8 cellular contexts compared by ENCODE assay signal in the genomic region with DNA sequence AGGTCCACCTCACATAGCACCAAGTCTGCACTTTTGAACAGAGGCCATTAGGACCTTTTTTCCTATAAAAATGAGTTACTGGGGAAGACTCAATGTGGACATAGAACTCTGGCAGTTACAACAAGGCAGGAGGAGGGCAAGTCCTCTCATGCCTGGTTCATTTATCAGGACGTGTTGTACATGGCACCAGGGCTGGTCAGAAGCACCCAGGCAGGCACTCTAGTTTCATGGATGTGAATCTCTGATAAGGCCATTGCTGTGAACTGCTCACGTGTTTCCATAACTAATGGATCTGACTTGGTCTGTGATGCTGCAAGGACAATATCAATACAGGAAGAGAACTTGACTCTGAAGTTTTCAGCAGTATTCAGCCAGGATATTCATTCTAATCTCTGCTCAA. TPM values are rescaled to one million over a fixed set of nuclear protein-coding genes. Genes with fewer than 3 reads are reported as not detected.
DNase-seq lines count a peak whose midpoint lies in the region; ATAC-seq, FAIRE-seq and TF ChIP-seq lines count a peak whose summit lies in the region.

No MANE protein-coding gene starts in this region.

- CTCF ChIA-PET in activated CD8-positive, alpha-beta T cell treated with anti-CD3 and anti-CD28 coated beads for 36 hours (lab: Charles Lee) = interaction anchor here (1.1 to 1.5 kb wide), 3 partner anchors 27 to 222 kb away, joined by 3 to 5 read pairs (median 4); no protein-coding TSS in a partner anchor

- H3K27ac ChIP-seq in heart right ventricle (peak overlapping the region; percentile 77 to 99 (median 90)), keratinocyte (ENCODE audit: control insufficient read depth, insufficient read depth, low read length) (peak overlapping the region; percentile 84)

- no peak overlapping the region for H3K9ac ChIP-seq in keratinocyte (ENCODE audit: control insufficient read depth, extremely low read depth, insufficient read depth, low read length)

- no peaks in the 10 kb centered on the region for H3K9me3 ChIP-seq in heart right ventricle
- H3K9me3 ChIP-seq in keratinocyte (ENCODE audit: control insufficient read depth, low read depth, low read length) = no peaks in the 10 kb centered on the region

- 32 to 47% methylated on average over 2 of the region's 2 CpGs for WGBS in heart right ventricle, 2 donors

- no peak overlapping the region for H2AFZ ChIP-seq in keratinocyte (ENCODE audit: control insufficient read depth, low read length)

- H3K27me3 ChIP-seq in heart right ventricle (no peaks in the 10 kb centered on the region), keratinocyte (ENCODE audit: control insufficient read depth, extremely low read depth, insufficient read depth, low read length) (no peaks in the 10 kb centered on the region)

- POLR2A ChIA-PET in activated CD8-positive, alpha-beta T cell treated with anti-CD3 and anti-CD28 coated beads for 36 hours (lab: Charles Lee) = interaction anchor here (1.8 kb wide), 1 partner anchor 11 kb away, joined by 7 read pairs; no protein-coding TSS in a partner anchor

- H3K36me3 Mint-ChIP-seq in activated CD8-positive, alpha-beta T cell treated with anti-CD3 and anti-CD28 coated beads for 36 hours (ENCODE audit: low read depth) = peaks cover 41% of the 10 kb centered on the region
- peaks cover 47% of the 10 kb centered on the region for H3K36me3 Mint-ChIP-seq in type B pancreatic cell

- peaks cover 6% of the 10 kb centered on the region for H3K9me1 ChIP-seq in keratinocyte (ENCODE audit: control insufficient read depth, extremely low read depth, insufficient read depth, low read length)

- H3K4me3 Mint-ChIP-seq in activated CD8-positive, alpha-beta T cell treated with anti-CD3 and anti-CD28 coated beads for 36 hours = peak overlapping the region; percentile 55
- H3K4me3 Mint-ChIP-seq in type B pancreatic cell = peak overlapping the region; percentile 40

- dilution Hi-C loops in keratinocyte (cut with MboI; ENCODE audit: extremely low pct_ligation_motif_present, low sequenced_read_pairs) = no loop called here

- no peaks in the 10 kb centered on the region for H3K27me3 Mint-ChIP-seq in activated CD8-positive, alpha-beta T cell treated with anti-CD3 and anti-CD28 coated beads for 36 hours
- H3K27me3 Mint-ChIP-seq in type B pancreatic cell = no peaks in the 10 kb centered on the region

- peak; percentile 83 for FAIRE-seq in keratinocyte (lab: Jason Lieb, UNC)

- H3K9me3 Mint-ChIP-seq in activated CD8-positive, alpha-beta T cell treated with anti-CD3 and anti-CD28 coated beads for 36 hours = no peaks in the 10 kb centered on the region
- H3K9me3 Mint-ChIP-seq in type B pancreatic cell = no peaks in the 10 kb centered on the region

- H3K79me2 ChIP-seq in keratinocyte (ENCODE audit: control insufficient read depth, insufficient read depth, low read length) = peaks cover 91% of the 10 kb centered on the region

- H3K4me1 Mint-ChIP-seq in activated CD8-positive, alpha-beta T cell treated with anti-CD3 and anti-CD28 coated beads for 36 hours (ENCODE audit: low read depth) = peaks cover 91% of the 10 kb centered on the region
- H3K4me1 Mint-ChIP-seq in type B pancreatic cell (ENCODE audit: unreplicated experiment) = peaks cover 57% of the 10 kb centered on the region

- H3K4me1 ChIP-seq in heart right ventricle (peaks cover 47 to 100% (median 98%) of the 10 kb centered on the region in 9 donors), keratinocyte (ENCODE audit: control insufficient read depth, extremely low read depth, insufficient read depth, low read length) (peaks cover 63% of the 10 kb centered on the region)

- intact Hi-C loops in heart right ventricle (cut with DNase I) (loop anchor here in 2 of 10 donors (1.0 to 10.0 kb wide), 3 partner anchors 15 to 241 kb away; partner anchors contain the start of gene CDC42EP3 (in 2 of the 2)), left ventricle myocardium superior (cut with micrococcal nuclease) (no loop called here)
- intact Hi-C loops in activated CD8-positive, alpha-beta T cell treated with anti-CD3 and anti-CD28 coated beads for 36 hours (cut with micrococcal nuclease) = no loop called here

- peak overlapping the region in 1 of 10 donors; percentile 8 for H3K4me3 ChIP-seq in heart right ventricle
- H3K4me3 ChIP-seq in keratinocyte (ENCODE audit: control insufficient read depth in 2 of 3, extremely low read depth in 1 of 3, insufficient read depth in 2 of 3, low read depth in 1 of 3, low read length in 3 of 3) = peak overlapping the region in 2 of 3 experiments; percentile 12 to 14

- TF ChIP-seq CTCF in heart right ventricle (IDR thresholded peaks at IDR 0.05) (no peak), keratinocyte (optimal IDR thresholded peaks at IDR 0.05 in 1 of 3, IDR thresholded peaks at IDR 0.05 in 1 of 3, conservative IDR thresholded peaks at IDR 0.05 in 1 of 3; ENCODE audit: extremely low read depth in 1 of 3, insufficient read depth in 2 of 3, low read length in 3 of 3) (no peak), type B pancreatic cell (conservative IDR thresholded peaks at IDR 0.05) (no peak)
- TF ChIP-seq CTCF in activated CD8-positive, alpha-beta T cell treated with anti-CD3 and anti-CD28 coated beads for 36 hours (IDR thresholded peaks at IDR 0.05) = no peak

- H3K27ac Mint-ChIP-seq in activated CD8-positive, alpha-beta T cell treated with anti-CD3 and anti-CD28 coated beads for 36 hours = peak overlapping the region; percentile 86
- peak overlapping the region; percentile 79 for H3K27ac Mint-ChIP-seq in type B pancreatic cell

- peaks cover 3% of the 10 kb centered on the region for H4K20me1 ChIP-seq in keratinocyte (ENCODE audit: control insufficient read depth, extremely low read depth, insufficient read depth, low read length)

- DNase-seq in heart right ventricle = no peak
- DNase-seq in left ventricle myocardium superior = no peak
- no peak for DNase-seq in activated CD8-positive, alpha-beta T cell treated with anti-CD3 and anti-CD28 coated beads for 36 hours
- DNase-seq in keratinocyte (ENCODE audit: low read depth, low spot score) = no peak
- DNase-seq in type B pancreatic cell (ENCODE audit: extremely low spot score, unreplicated experiment) = no peak
- no peak for DNase-seq in nucleus accumbens (lab: John Stamatoyannopoulos, UW)
- DNase-seq in AG20443 (ENCODE audit: low spot score) = no peak
- DNase-seq in GM19240 (ENCODE audit: insufficient read length, low spot score) = no peak

- H3K36me3 ChIP-seq in heart right ventricle (peaks cover 0 to 11% (median 0%) of the 10 kb centered on the region in 9 donors), keratinocyte (ENCODE audit: control insufficient read depth in 2 of 2, extremely low read depth in 1 of 2, insufficient read depth in 2 of 2, low read length in 2 of 2) (peaks cover under 1 to 12% of the 10 kb centered on the region in 2 experiments)

- ATAC-seq in heart right ventricle (no peak), left ventricle myocardium superior (no peak)
- ATAC-seq in activated CD8-positive, alpha-beta T cell treated with anti-CD3 and anti-CD28 coated beads for 36 hours = no peak

- peak overlapping the region; percentile 74 for H3K4me2 ChIP-seq in keratinocyte (ENCODE audit: control insufficient read depth, extremely low read depth, insufficient read depth, low read depth, low read length)

RNA-seq across cellular contexts. Expression of gene CDC42EP3, which starts 16.0 kb away (rescaled TPM):
- total RNA-seq in heart right ventricle (100 to 1,000 TPM in 6 of 10 donors, 10 to 100 TPM in 4; 67.3 to 188 (median 143) TPM), left ventricle myocardium superior (89.5 TPM), type B pancreatic cell (ENCODE audit: low replicate concordance) (43.7 and 65.4 TPM in 2 replicates)
- polyA plus RNA-seq in heart right ventricle (10 to 100 TPM; 28.4 to 32.9 TPM), keratinocyte (24.1 to 50.7 TPM (median 34.6 TPM) in 3 replicates)
- 10 to 100 TPM; 18.8 to 22.6 TPM for total RNA-seq in activated CD8-positive, alpha-beta T cell treated with anti-CD3 and anti-CD28 coated beads for 36 hours
- 4.3 TPM for polyA plus RNA-seq in keratinocyte (2011; ENCODE audit: low read depth)
- 39.4 and 54.8 TPM in 2 replicates for polyA plus RNA-seq in keratinocyte (2011; cell fraction: cytosol; rRNA removed)
- polyA plus RNA-seq in keratinocyte (2011; cell fraction: nucleus; rRNA removed) = 45.1 and 47.2 TPM in 2 replicates
- 16.4 and 22.4 TPM in 2 replicates for polyA plus RNA-seq in keratinocyte (2012; ENCODE audit: low replicate concordance)
- polyA minus RNA-seq in keratinocyte = 32.5 to 52.2 TPM (median 33.1 TPM) in 3 replicates
- 24.0 TPM for polyA minus RNA-seq in keratinocyte (2011; cell fraction: cytosol; rRNA and poly(A)+ RNA removed)
- 17.2 and 39.7 TPM in 2 replicates for polyA minus RNA-seq in keratinocyte (2011; cell fraction: nucleus; rRNA and poly(A)+ RNA removed)
